In genomic region chr6:156781882-156782631, GRCh38 we compare ENCODE assay signal across 8 cellular contexts. TPM values are rescaled to one million over a fixed set of nuclear protein-coding genes. Genes with fewer than 3 reads are reported as not detected.
DNase-seq lines count a peak whose midpoint lies in the region; ATAC-seq and TF ChIP-seq lines count a peak whose summit lies in the region.

No MANE protein-coding gene starts in this region.

- H3K27ac ChIP-seq in ectodermal cell (ENCODE audit: insufficient read depth, low read depth, low read length, poor library complexity, severe bottlenecking), result no peak overlapping the region
- peak overlapping the region; percentile 53 for H3K27ac ChIP-seq in parathyroid adenoma

- no peaks in the 10 kb centered on the region for H3K36me3 ChIP-seq in ectodermal cell (ENCODE audit: control insufficient read depth, insufficient read depth, low read length)
- no peaks in the 10 kb centered on the region for H3K36me3 ChIP-seq in parathyroid adenoma (ENCODE audit: control insufficient read depth, insufficient read depth, low read length)

- ATAC-seq in HG02981 (IDR thresholded peaks at IDR 0.05; ENCODE audit: unreplicated experiment) (no peak), HG02763 (IDR thresholded peaks at IDR 0.05; ENCODE audit: unreplicated experiment) (no peak)

- no peaks in the 10 kb centered on the region for H3K27me3 ChIP-seq in ectodermal cell (ENCODE audit: control insufficient read depth, insufficient read depth, low read length, poor library complexity, severe bottlenecking)
- no peaks in the 10 kb centered on the region for H3K27me3 ChIP-seq in parathyroid adenoma (ENCODE audit: control insufficient read depth, insufficient read depth, low read length)

- H3K4me3 ChIP-seq in ectodermal cell (ENCODE audit: insufficient read depth, low read depth, low read length), result peak overlapping the region; percentile 67
- H3K4me3 ChIP-seq in parathyroid adenoma (ENCODE audit: low read depth, low read length), result peak overlapping the region; percentile 35

- H3K4me2 ChIP-seq in parathyroid adenoma (ENCODE audit: low read length), result peak overlapping the region; percentile 96

- no peak for TF ChIP-seq CTCF in parathyroid adenoma (IDR thresholded peaks at IDR 0.05)

- no peaks in the 10 kb centered on the region for H3K9me3 ChIP-seq in ectodermal cell (ENCODE audit: control insufficient read depth, low read length)
- no peaks in the 10 kb centered on the region for H3K9me3 ChIP-seq in parathyroid adenoma (ENCODE audit: control insufficient read depth, low read length)

- peaks cover 37% of the 10 kb centered on the region for H3K79me2 ChIP-seq in parathyroid adenoma

- peaks cover 15% of the 10 kb centered on the region for H3K4me1 ChIP-seq in ectodermal cell (ENCODE audit: control insufficient read depth, insufficient read depth, low read length)
- peaks cover 4% of the 10 kb centered on the region for H3K4me1 ChIP-seq in parathyroid adenoma

- 76 to 87% methylated on average over 5 of the region's 8 CpGs for WGBS in ectodermal cell, 2 experiments

- H3K9ac ChIP-seq in parathyroid adenoma, result no peak overlapping the region

- H2AFZ ChIP-seq in parathyroid adenoma, result no peak overlapping the region

- DNase-seq in ELR (ENCODE audit: low read depth), result peak; percentile 43
- peak; percentile 62 for DNase-seq in NCI-H2171 treated with DMSO at 0.1 percent for 48 hours (lab: John Stamatoyannopoulos, UW)
- DNase-seq in GM19240 (ENCODE audit: insufficient read length, low spot score), result no peak
- no peak for DNase-seq in activated CD8-positive, alpha-beta memory T cell treated with anti-CD3 and anti-CD28 coated beads, Interleukin-2, amount 50 U/mL, for 48 hours

RNA-seq across cellular contexts. Expression of gene ARID1B, which starts 4.9 kb away (rescaled TPM):
- polyA plus RNA-seq in ectodermal cell (2013, experiment 1 of 4), result 56.1 TPM
- 62.2 TPM for polyA plus RNA-seq in ectodermal cell (2013, experiment 2 of 4)
- polyA plus RNA-seq in ectodermal cell (2013, experiment 3 of 4), result 44.9 TPM
- 48.6 TPM for polyA plus RNA-seq in ectodermal cell (2013, experiment 4 of 4)

Comparison
In these comparisons a context has a peak if more than half of its experiments do, and no peak if none do; other contexts are left out.
1. DNase-seq: peak in ELR (single experiment) and NCI-H2171 treated with DMSO at 0.1 percent for 48 hours (single experiment); none in GM19240 (single experiment) and activated CD8-positive, alpha-beta memory T cell treated with anti-CD3 and anti-CD28 coated beads, Interleukin-2, amount 50 U/mL, for 48 hours (single experiment).